Comparison of ENCODE assay signal across 11 cellular contexts in genomic region chr1:107593436-107594209, GRCh38.
DNase-seq lines count a peak whose midpoint lies in the region; ATAC-seq and TF ChIP-seq lines count a peak whose summit lies in the region.
"Had no signal": no experiment of that assay in that cellular context is flagged by ENCODE, and none has a peak within 500 bp of the region (broad histone marks: within the 10 kb centered on the region; RNA-seq: fewer than 3 reads in every experiment).

No MANE protein-coding gene starts in this region.

- H3K27me3 ChIP-seq in PC-9 (ENCODE audit: insufficient read depth, low read depth) (no peaks in the 10 kb centered on the region), esophagus squamous epithelium (no peaks in the 10 kb centered on the region), smooth muscle cell (ENCODE audit: low read depth) (no peaks in the 10 kb centered on the region), prostate gland (replicated peaks; ENCODE audit: insufficient read depth) (no peaks in the 10 kb centered on the region)

- H3K27me3 Mint-ChIP-seq in activated CD8-positive, alpha-beta T cell treated with anti-CD3 and anti-CD28 coated beads for 36 hours = no peaks in the 10 kb centered on the region
- no peaks in the 10 kb centered on the region for H3K27me3 Mint-ChIP-seq in activated CD8-positive, alpha-beta T cell treated with anti-CD3 and anti-CD28 coated beads, Interleukin-2, amount 10 ng/mL, durations not matched to agents 7 days and 5 days (ENCODE audit: low read depth)

- peaks cover 7% of the 10 kb centered on the region for H3K36me3 Mint-ChIP-seq in activated CD8-positive, alpha-beta T cell treated with anti-CD3 and anti-CD28 coated beads for 36 hours (ENCODE audit: low read depth)
- peaks cover 5% of the 10 kb centered on the region for H3K36me3 Mint-ChIP-seq in activated CD8-positive, alpha-beta T cell treated with anti-CD3 and anti-CD28 coated beads, Interleukin-2, amount 10 ng/mL, durations not matched to agents 7 days and 5 days (ENCODE audit: low read depth)

- H3K4me3 ChIP-seq in PC-9 = peak overlapping the region; percentile 7; the same call in 1 of the 2 replicates
- H3K4me3 ChIP-seq in esophagus squamous epithelium = no peak overlapping the region
- no peak overlapping the region for H3K4me3 ChIP-seq in smooth muscle cell
- H3K4me3 ChIP-seq in foreskin fibroblast (ENCODE audit: low read depth in 1 of 2, low read length in 2 of 2) = no peak overlapping the region
- no peak overlapping the region for H3K4me3 ChIP-seq in prostate gland

- POLR2A ChIA-PET in activated CD8-positive, alpha-beta T cell treated with anti-CD3 and anti-CD28 coated beads for 36 hours (lab: Charles Lee) = no interaction called here
- POLR2A ChIA-PET in activated CD8-positive, alpha-beta T cell treated with anti-CD3 and anti-CD28 coated beads, Interleukin-2, amount 10 ng/mL, durations not matched to agents 7 days and 5 days (lab: Charles Lee) = no interaction called here
- POLR2A ChIA-PET in PC-9 (lab: Charles Lee; ENCODE audit: unreplicated experiment) = no interaction called here

- no peaks in the 10 kb centered on the region for H3K9me3 Mint-ChIP-seq in activated CD8-positive, alpha-beta T cell treated with anti-CD3 and anti-CD28 coated beads for 36 hours
- no peaks in the 10 kb centered on the region for H3K9me3 Mint-ChIP-seq in activated CD8-positive, alpha-beta T cell treated with anti-CD3 and anti-CD28 coated beads, Interleukin-2, amount 10 ng/mL, durations not matched to agents 7 days and 5 days (ENCODE audit: insufficient read depth)

- no peak overlapping the region for H3K4me3 Mint-ChIP-seq in activated CD8-positive, alpha-beta T cell treated with anti-CD3 and anti-CD28 coated beads for 36 hours
- no peak overlapping the region for H3K4me3 Mint-ChIP-seq in activated CD8-positive, alpha-beta T cell treated with anti-CD3 and anti-CD28 coated beads, Interleukin-2, amount 10 ng/mL, durations not matched to agents 7 days and 5 days

- H3F3A ChIP-seq in PC-9 (ENCODE audit: insufficient read depth, low read depth) (peaks cover 29% of the 10 kb centered on the region), smooth muscle cell (ENCODE audit: low read depth) (no peaks in the 10 kb centered on the region)

- CTCF ChIA-PET in activated CD8-positive, alpha-beta T cell treated with anti-CD3 and anti-CD28 coated beads for 36 hours (lab: Charles Lee) = no interaction called here
- CTCF ChIA-PET in activated CD8-positive, alpha-beta T cell treated with anti-CD3 and anti-CD28 coated beads, Interleukin-2, amount 10 ng/mL, durations not matched to agents 7 days and 5 days (lab: Charles Lee) = no interaction called here
- CTCF ChIA-PET in PC-9 (lab: Charles Lee) = no interaction called here

- H3K9me3 ChIP-seq in PC-9 (ENCODE audit: insufficient read depth, low read depth) (no peaks in the 10 kb centered on the region), esophagus squamous epithelium (no peaks in the 10 kb centered on the region), smooth muscle cell (replicated peaks; ENCODE audit: low read depth) (no peaks in the 10 kb centered on the region), prostate gland (no peaks in the 10 kb centered on the region)

- 23 to 32% methylated on average over 2 of the region's 2 CpGs for WGBS in esophagus squamous epithelium, 2 donors
- WGBS in smooth muscle cell (ENCODE audit: low lambda C conversion rate) = 77% methylated on average over 2 of the region's 2 CpGs
- 22% methylated on average over 2 of the region's 2 CpGs for WGBS in prostate gland

- intact Hi-C loops in activated CD8-positive, alpha-beta T cell treated with anti-CD3 and anti-CD28 coated beads for 36 hours (cut with micrococcal nuclease) = no loop called here
- intact Hi-C loops in PC-9 (cut with micrococcal nuclease; ENCODE audit: unreplicated experiment) (no loop called here), esophagus squamous epithelium (cut with DNase I) (no loop called here), prostate gland (cut with DNase I) (no loop called here)

- no TSS peak for BruUV-seq in PC-9 (replicated peaks; lab: Mats Ljungman, UMichigan)

- no peaks in the 10 kb centered on the region for H3K79me2 ChIP-seq in PC-9 (ENCODE audit: low read depth)
- H3K79me2 ChIP-seq in smooth muscle cell (ENCODE audit: low read depth) = no peaks in the 10 kb centered on the region

- no peak for TF ChIP-seq CTCF in activated CD8-positive, alpha-beta T cell treated with anti-CD3 and anti-CD28 coated beads for 36 hours (IDR thresholded peaks at IDR 0.05)
- TF ChIP-seq CTCF in PC-9 (conservative IDR thresholded peaks at IDR 0.05) = no peak
- no peak for TF ChIP-seq CTCF in esophagus squamous epithelium (IDR thresholded peaks at IDR 0.05)
- TF ChIP-seq CTCF in smooth muscle cell (IDR thresholded peaks at IDR 0.05; ENCODE audit: borderline replicate concordance, insufficient read depth, poor library complexity, severe bottlenecking) = no peak
- no peak for TF ChIP-seq CTCF in foreskin fibroblast (IDR thresholded peaks at IDR 0.05; ENCODE audit: low read depth, low read length)
- no peak for TF ChIP-seq CTCF in prostate gland (IDR thresholded peaks at IDR 0.05)

- peaks cover 12% of the 10 kb centered on the region for H3K4me1 Mint-ChIP-seq in activated CD8-positive, alpha-beta T cell treated with anti-CD3 and anti-CD28 coated beads for 36 hours (ENCODE audit: low read depth)
- peaks cover 8% of the 10 kb centered on the region for H3K4me1 Mint-ChIP-seq in activated CD8-positive, alpha-beta T cell treated with anti-CD3 and anti-CD28 coated beads, Interleukin-2, amount 10 ng/mL, durations not matched to agents 7 days and 5 days (ENCODE audit: low read depth)

- H3K4me2 ChIP-seq in PC-9 = peak overlapping the region; percentile 52
- no peak overlapping the region for H3K4me2 ChIP-seq in smooth muscle cell

- TF ChIP-seq POLR2A in esophagus squamous epithelium (IDR thresholded peaks at IDR 0.05) (no peak), prostate gland (IDR thresholded peaks at IDR 0.05) (no peak)

- DNase-seq in activated CD8-positive, alpha-beta T cell treated with anti-CD3 and anti-CD28 coated beads for 36 hours = no peak
- DNase-seq in activated CD8-positive, alpha-beta T cell treated with anti-CD3 and anti-CD28 coated beads, Interleukin-2, amount 10 ng/mL, durations not matched to agents 7 days and 5 days = no peak
- DNase-seq in PC-9 = peak in 1 of 2 experiments; percentile 93
- DNase-seq in esophagus squamous epithelium (lab: John Stamatoyannopoulos, UW) = no peak
- DNase-seq in smooth muscle cell (lab: John Stamatoyannopoulos, UW; ENCODE audit: unreplicated experiment) = no peak
- no peak for DNase-seq in foreskin fibroblast
- DNase-seq in amygdala (lab: John Stamatoyannopoulos, UW) = no peak
- DNase-seq in prostate gland (ENCODE audit: low spot score) = no peak
- DNase-seq: activated CD4-positive, CD25-positive, alpha-beta regulatory T cell; activated T-cell treated with anti-CD3 and anti-CD28 coated beads for 4 hours; GOT3 had no signal

- no peak overlapping the region for H2AFZ ChIP-seq in PC-9
- no peak overlapping the region for H2AFZ ChIP-seq in smooth muscle cell (ENCODE audit: low read depth)

- H3K27ac Mint-ChIP-seq in activated CD8-positive, alpha-beta T cell treated with anti-CD3 and anti-CD28 coated beads for 36 hours = no peak overlapping the region
- H3K27ac Mint-ChIP-seq in activated CD8-positive, alpha-beta T cell treated with anti-CD3 and anti-CD28 coated beads, Interleukin-2, amount 10 ng/mL, durations not matched to agents 7 days and 5 days = no peak overlapping the region

- H3K27ac ChIP-seq in PC-9 (peak overlapping the region; percentile 70), esophagus squamous epithelium (peak overlapping the region in 3 of 4 donors; percentile 32 to 59 (median 50)), smooth muscle cell (ENCODE audit: low read depth) (peak overlapping the region; percentile 50), prostate gland (no peak overlapping the region)

- H3K36me3 ChIP-seq in PC-9 (ENCODE audit: low read depth) = no peaks in the 10 kb centered on the region
- peaks cover 0 to 60% (median 0%) of the 10 kb centered on the region in 3 donors for H3K36me3 ChIP-seq in esophagus squamous epithelium
- H3K36me3 ChIP-seq in smooth muscle cell (ENCODE audit: low read depth) = no peaks in the 10 kb centered on the region
- no peaks in the 10 kb centered on the region for H3K36me3 ChIP-seq in prostate gland

- ATAC-seq in activated CD8-positive, alpha-beta T cell treated with anti-CD3 and anti-CD28 coated beads for 36 hours = peak; percentile 74
- no peak for ATAC-seq in activated CD8-positive, alpha-beta T cell treated with anti-CD3 and anti-CD28 coated beads, Interleukin-2, amount 10 ng/mL, durations not matched to agents 7 days and 5 days

- H3K4me1 ChIP-seq in PC-9 (replicated peaks; ENCODE audit: insufficient read depth) = peaks cover 41% of the 10 kb centered on the region
- peaks cover 0 to 35% (median 3%) of the 10 kb centered on the region in 3 donors for H3K4me1 ChIP-seq in esophagus squamous epithelium
- no peaks in the 10 kb centered on the region for H3K4me1 ChIP-seq in smooth muscle cell (ENCODE audit: low read depth)
- no peaks in the 10 kb centered on the region for H3K4me1 ChIP-seq in prostate gland (replicated peaks)

- H3K9ac ChIP-seq in smooth muscle cell (ENCODE audit: low read depth) = no peak overlapping the region

- no peaks in the 10 kb centered on the region for H3K9me2 ChIP-seq in PC-9 (ENCODE audit: insufficient read depth)

- H4K20me1 ChIP-seq in PC-9 (ENCODE audit: insufficient read depth) (no peaks in the 10 kb centered on the region), smooth muscle cell (ENCODE audit: low read depth) (no peaks in the 10 kb centered on the region)

Comparison
In these comparisons a context has a peak if more than half of its experiments do, and no peak if none do; other contexts are left out.
1. H3K27ac ChIP-seq: peak in PC-9 (single experiment), esophagus squamous epithelium (3 of 4) and smooth muscle cell (single experiment); none in prostate gland (0 of 2).